28 cellular contexts compared by ENCODE assay signal in the genomic region with DNA sequence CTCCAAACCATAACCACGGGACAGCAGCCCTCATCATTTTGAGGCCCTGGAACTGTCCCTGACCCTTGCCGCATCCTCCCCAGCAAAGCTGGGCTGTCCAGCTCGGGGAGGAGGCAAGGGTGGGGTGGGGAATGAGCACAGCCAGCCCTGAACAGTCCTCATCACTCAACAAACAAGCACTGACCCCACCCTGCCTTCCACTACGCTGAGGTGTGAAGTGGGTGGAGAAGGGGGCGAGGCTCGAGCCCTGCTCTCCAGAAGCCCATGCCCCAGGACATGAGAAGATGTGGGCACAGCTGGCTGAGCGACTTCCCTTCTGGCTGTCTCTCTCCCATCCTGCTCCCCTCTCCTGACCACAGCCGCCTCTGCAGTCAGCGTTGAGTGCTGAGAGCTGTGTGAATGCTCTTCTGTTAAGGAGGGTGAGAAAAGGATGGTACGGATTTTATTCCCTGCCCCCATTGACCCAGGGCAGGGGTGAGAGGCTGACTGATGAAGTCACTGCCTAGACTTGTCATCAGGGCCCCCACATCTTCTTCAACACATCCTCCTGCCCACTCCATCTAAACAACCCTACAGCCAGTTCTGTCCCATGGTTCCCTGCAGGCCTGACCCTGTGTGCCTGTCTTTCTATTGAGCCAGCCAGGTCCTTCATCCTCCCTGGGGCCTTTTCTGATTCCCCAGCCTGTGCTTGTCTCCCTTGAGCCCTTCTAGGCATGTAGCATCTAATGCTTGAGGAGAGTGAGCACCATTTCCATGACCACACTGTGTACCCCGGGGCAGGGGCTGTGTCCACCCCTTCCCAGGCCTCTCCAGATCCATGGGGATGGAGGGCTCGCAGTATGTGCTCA.
A peak's percentile ranks its signal among the peaks of the same experiment; 100 is the strongest.
DNase-seq lines count a peak whose midpoint lies in the region; ATAC-seq, FAIRE-seq and TF ChIP-seq lines count a peak whose summit lies in the region.
"Had no signal": no experiment of that assay in that cellular context is flagged by ENCODE, and none has a peak within 500 bp of the region (broad histone marks: within the 10 kb centered on the region; RNA-seq: fewer than 3 reads in every experiment).

No MANE protein-coding gene starts in this region.

- H3K36me3 ChIP-seq in H1 (ENCODE audit: control insufficient read depth in 2 of 4, insufficient read depth in 4 of 4, low read length in 3 of 4) (no peaks in the 10 kb centered on the region), smooth muscle cell (ENCODE audit: low read depth) (no peaks in the 10 kb centered on the region)
- H3K36me3 ChIP-seq: gastrocnemius medialis, lower lobe of right lung, neutrophil, Peyer's patch, SJSA1, tibial artery had no signal

- H3K27me3 ChIP-seq in H1 (replicated peaks in 1 of 4; ENCODE audit: control insufficient read depth in 3 of 4, extremely low read depth in 1 of 4, insufficient read depth in 3 of 4, low read length in 3 of 4): no peaks in the 10 kb centered on the region; a peak in 1 of 7 replicates
- peaks cover 7% of the 10 kb centered on the region for H3K27me3 ChIP-seq in smooth muscle cell (ENCODE audit: low read depth)
- H3K27me3 ChIP-seq: gastrocnemius medialis, neutrophil, Peyer's patch had no signal

- no peak overlapping the region for H3K23ac ChIP-seq in H1 (ENCODE audit: insufficient read length)

- H3K56ac ChIP-seq in H1 (replicated peaks; ENCODE audit: insufficient read length, low read depth, low read length): no peak overlapping the region

- H3K18ac ChIP-seq in H1 (ENCODE audit: extremely low read depth, low read length): no peak overlapping the region

- no peak overlapping the region for H3K4ac ChIP-seq in H1 (replicated peaks; ENCODE audit: insufficient read length, low read depth, low read length)

- H3K4me1 ChIP-seq in H1 (replicated peaks in 1 of 4; ENCODE audit: control insufficient read depth in 3 of 4, insufficient read depth in 4 of 4, low read length in 3 of 4) (peaks cover 0 to 23% (median 5%) of the 10 kb centered on the region in 4 experiments; a peak in 6 of 7 replicates), smooth muscle cell (ENCODE audit: low read depth) (peaks cover 7% of the 10 kb centered on the region)
- H3K4me1 ChIP-seq: lower lobe of right lung, SJSA1, tibial artery had no signal

- TF ChIP-seq RAD21 in H1 (IDR thresholded peaks at IDR 0.05 in 1 of 2, conservative IDR thresholded peaks at IDR 0.05 in 1 of 2; ENCODE audit: low read depth in 2 of 2, low read length in 2 of 2): no peak

- H2AK5ac ChIP-seq in H1 (ENCODE audit: low read depth, low read length): no peak overlapping the region

- no peak for TF ChIP-seq EP300 in H1 (IDR thresholded peaks at IDR 0.05; ENCODE audit: borderline replicate concordance in 1 of 2, low read depth in 2 of 2, low read length in 2 of 2)

- H3K4me2 ChIP-seq in H1 (ENCODE audit: insufficient read depth in 1 of 2, low read depth in 2 of 2, low read length in 2 of 2): no peak overlapping the region
- H3K4me2 ChIP-seq in smooth muscle cell: peak overlapping the region; percentile 17

- no peaks in the 10 kb centered on the region for H3K9me3 ChIP-seq in H1 (ENCODE audit: insufficient read depth in 2 of 2, low read depth in 1 of 2, low read length in 1 of 2)
- H3K9me3 ChIP-seq in smooth muscle cell (replicated peaks; ENCODE audit: low read depth): no peaks in the 10 kb centered on the region
- H3K9me3 ChIP-seq: gastrocnemius medialis, lower lobe of right lung, neutrophil, Peyer's patch, SJSA1, tibial artery had no signal

- no peak for ATAC-seq in HG03139 (IDR thresholded peaks at IDR 0.05; ENCODE audit: unreplicated experiment)
- ATAC-seq: gastrocnemius medialis, HepG2, lower lobe of right lung had no signal

- H3K79me2 ChIP-seq in H1 (ENCODE audit: control insufficient read depth in 1 of 2, insufficient read depth in 2 of 2, low read length in 2 of 2): no peaks in the 10 kb centered on the region
- no peaks in the 10 kb centered on the region for H3K79me2 ChIP-seq in smooth muscle cell (ENCODE audit: low read depth)

- WGBS in H1 (ENCODE audit: extremely low coverage in 1 of 2, insufficient coverage in 1 of 2, insufficient read length in 1 of 2, insufficient replicate concordance in 2 of 2, low coverage in 1 of 2, low lambda C conversion rate in 2 of 2, missing lambda C conversion rate in 1 of 2), 2 experiments: 86% methylated on average over 11 of the region's 12 CpGs; no CpG with 5 or more reads in 1 of the 2 experiments
- 47% methylated on average over 11 of the region's 12 CpGs for WGBS in smooth muscle cell (ENCODE audit: low lambda C conversion rate)

- no peak overlapping the region for H2BK120ac ChIP-seq in H1 (replicated peaks; ENCODE audit: low read depth, low read length)

- no peak overlapping the region for H4K91ac ChIP-seq in H1 (replicated peaks; ENCODE audit: insufficient read length, low read length)

- no peak overlapping the region for H3K27ac ChIP-seq in H1 (ENCODE audit: low read depth, low read length)
- no peak overlapping the region for H3K27ac ChIP-seq in smooth muscle cell (ENCODE audit: low read depth)
- H3K27ac ChIP-seq: 22Rv1, gastrocnemius medialis, GM23248, HL-60, lower lobe of right lung, neutrophil, Peyer's patch, SJSA1, tibial artery, VCaP had no signal

- no peak overlapping the region; the same call in 1 of the 2 replicates for H2BK12ac ChIP-seq in H1 (ENCODE audit: low read depth, low read length)

- DNase-seq in NCI-H748 (lab: John Stamatoyannopoulos, UW; ENCODE audit: unreplicated experiment) (peak; percentile 8), NCI-H748 treated with DMSO at 0.1 percent for 48 hours (lab: John Stamatoyannopoulos, UW) (no peak), NCI-H69 (lab: John Stamatoyannopoulos, UW) (peak; percentile 67), H1 (ENCODE audit: low read depth in 1 of 2, low spot score in 2 of 2) (no peak), smooth muscle cell (lab: John Stamatoyannopoulos, UW; ENCODE audit: unreplicated experiment) (no peak), DMS79 treated with DMSO at 0.1 percent for 48 hours (lab: John Stamatoyannopoulos, UW) (no peak)
- no peak for DNase-seq in stimulated activated CD4-positive, alpha-beta T cell treated with anti-CD3 and anti-CD28 coated beads, Interleukin-12 subunit alpha, Interleukin-12 subunit beta, amount 100 ng/mL, for 4 hours
- DNase-seq: activated naive CD4-positive, alpha-beta T cell treated with anti-CD3 and anti-CD28 coated beads, Interleukin-2, amount 50 U/mL, for 16 hours; activated T-cell treated with anti-CD3 and anti-CD28 coated beads, Interleukin-2, amount 50 U/mL, for 48 hours; CD8-positive, alpha-beta memory T cell; effector CD8-positive, alpha-beta T cell; EL; gastrocnemius medialis; GM23248; hypothalamus; lower lobe of right lung; NCI-H446 treated with DMSO at 0.1 percent for 48 hours; T-helper 2 cell had no signal

- H2AFZ ChIP-seq in H1 (ENCODE audit: low read length): no peak overlapping the region
- no peak overlapping the region for H2AFZ ChIP-seq in smooth muscle cell (ENCODE audit: low read depth)
- H2AFZ ChIP-seq: GM23248 had no signal

- no peak overlapping the region for H4K5ac ChIP-seq in H1 (ENCODE audit: insufficient read length, low read depth, low read length)

- no peak overlapping the region for H2BK20ac ChIP-seq in H1 (ENCODE audit: low read length)

- no peak for TF ChIP-seq POLR2A in H1 (IDR thresholded peaks at IDR 0.05; ENCODE audit: control extremely low read depth in 1 of 2, low read depth in 2 of 2, low read length in 2 of 2)

- H4K8ac ChIP-seq in H1 (ENCODE audit: extremely low read depth, insufficient read depth, low read length): no peak overlapping the region

- H3K79me1 ChIP-seq in H1 (ENCODE audit: low read depth, low read length): no peaks in the 10 kb centered on the region

- H3K4me3 ChIP-seq in H1 (ENCODE audit: extremely low read depth in 1 of 4, insufficient read depth in 2 of 4, low read depth in 3 of 4, low read length in 4 of 4): no peak overlapping the region
- H3K4me3 ChIP-seq in smooth muscle cell: no peak overlapping the region
- H3K4me3 ChIP-seq: gastrocnemius medialis, GM23248, lower lobe of right lung, Peyer's patch, SJSA1, tibial artery had no signal

- H2BK15ac ChIP-seq in H1 (ENCODE audit: low read length): no peak overlapping the region

- POLR2A ChIA-PET in H1 (lab: Charles Lee; ENCODE audit: partially characterized antibody): no interaction called here

- CTCF ChIA-PET in H1 (lab: Charles Lee; ENCODE audit: partially characterized antibody): interaction anchor here (1.2 to 7.5 kb wide), 5 partner anchors 9 to 333 kb away, joined by 3 to 50 read pairs (median 4); no protein-coding TSS in a partner anchor

- H3K9ac ChIP-seq in H1 (replicated peaks in 1 of 4; ENCODE audit: extremely low read depth in 1 of 4, low read depth in 3 of 4, low read length in 3 of 4) (no peak overlapping the region), smooth muscle cell (ENCODE audit: low read depth) (no peak overlapping the region)
- H3K9ac ChIP-seq: GM23248 had no signal

- H4K20me1 ChIP-seq in H1 (replicated peaks in 1 of 2; ENCODE audit: control insufficient read depth in 1 of 2, insufficient read depth in 2 of 2, low read length in 2 of 2) (no peaks in the 10 kb centered on the region), smooth muscle cell (ENCODE audit: low read depth) (no peaks in the 10 kb centered on the region)

- FAIRE-seq in H1 (lab: Jason Lieb, UNC): no peak
- FAIRE-seq: HepG2, islet of Langerhans had no signal

- no peak for TF ChIP-seq CTCF in H1 (IDR thresholded peaks at IDR 0.05; ENCODE audit: control extremely low read depth in 1 of 3, insufficient read depth in 1 of 3, low read depth in 1 of 3, low read length in 3 of 3)
- no peak for TF ChIP-seq CTCF in smooth muscle cell (IDR thresholded peaks at IDR 0.05; ENCODE audit: borderline replicate concordance, insufficient read depth, poor library complexity, severe bottlenecking)

- H3F3A ChIP-seq in smooth muscle cell (ENCODE audit: low read depth): no peaks in the 10 kb centered on the region

- H3K23me2 ChIP-seq in H1 (ENCODE audit: low read depth, low read length): no peaks in the 10 kb centered on the region

- H3K14ac ChIP-seq in H1 (ENCODE audit: insufficient read length): no peak overlapping the region

- H2BK5ac ChIP-seq in H1 (ENCODE audit: low read depth, low read length): 0 out of 2 replicates have a peak overlapping the region, but pooled peaks have one; percentile 19

TF ChIP-seq in H1, 55 proteins besides CTCF, POLR2A, EP300 and RAD21:
- TF ChIP-seq CBX8 (IDR thresholded peaks at IDR 0.05; ENCODE audit: borderline replicate concordance, low read depth, low read length): no peak

Comparison
In these comparisons a context has a peak if more than half of its experiments do, and no peak if none do; other contexts are left out.
1. DNase-seq: peak in NCI-H748 (single experiment) and NCI-H69 (single experiment); none in NCI-H748 treated with DMSO at 0.1 percent for 48 hours (single experiment), H1 (0 of 2), smooth muscle cell (single experiment), stimulated activated CD4-positive, alpha-beta T cell treated with anti-CD3 and anti-CD28 coated beads, Interleukin-12 subunit alpha, Interleukin-12 subunit beta, amount 100 ng/mL, for 4 hours (single experiment) and DMS79 treated with DMSO at 0.1 percent for 48 hours (single experiment).